ENCODE assay signal across 26 cellular contexts in genomic region chr3:171404376-171404982, GRCh38. TPM values are rescaled to one million over a fixed set of nuclear protein-coding genes. Genes with fewer than 3 reads are reported as not detected.
DNase-seq lines count a peak whose midpoint lies in the region; ATAC-seq and TF ChIP-seq lines count a peak whose summit lies in the region.
"Had no signal": no experiment of that assay in that cellular context is flagged by ENCODE, and none has a peak within 500 bp of the region (broad histone marks: within the 10 kb centered on the region; RNA-seq: fewer than 3 reads in every experiment).

No MANE protein-coding gene starts in this region.

- H3K9me3 ChIP-seq in body of pancreas = no peaks in the 10 kb centered on the region
- H3K9me3 ChIP-seq: BE2C, Caco-2, MG63 had no signal

- H3K36me3 ChIP-seq in body of pancreas (replicated peaks in 1 of 2; ENCODE audit: insufficient read depth in 1 of 2, low read depth in 2 of 2) = no peaks in the 10 kb centered on the region
- H3K36me3 ChIP-seq: BE2C, MG63 had no signal

- TF ChIP-seq CTCF in body of pancreas (IDR thresholded peaks at IDR 0.05) (peak in 2 of 7 experiments; percentile 5 to 7), retinal pigment epithelial cell (conservative IDR thresholded peaks at IDR 0.05; ENCODE audit: low read depth, low read length) (no peak)

- no peaks in the 10 kb centered on the region for H3K27me3 ChIP-seq in body of pancreas
- H3K27me3 ChIP-seq: BE2C, MG63 had no signal

- ATAC-seq in body of pancreas = peak; percentile 71
- peak; percentile 77 for ATAC-seq in left lobe of liver
- ATAC-seq in GM21447 (IDR thresholded peaks at IDR 0.05; ENCODE audit: unreplicated experiment) = no peak
- ATAC-seq in HG02763 (IDR thresholded peaks at IDR 0.05; ENCODE audit: unreplicated experiment) = no peak
- ATAC-seq: activated naive CD8-positive, alpha-beta T cell treated with anti-CD3 and anti-CD28 coated beads, Interleukin-2, amount 50 U/mL, for 24 hours; natural killer cell treated with Interleukin-12 subunit alpha and Interleukin-12 subunit beta and Interleukin-15 and Interleukin-18, amount 100 ng/mL, for 72 hours; stimulated activated naive CD8-positive, alpha-beta T cell treated with anti-CD3 and anti-CD28 coated beads, Interleukin-15, amount 100 ng/mL, for 72 hours had no signal

- intact Hi-C loops in body of pancreas (cut with DNase I) = no loop called here

- 7 to 22% methylated on average over 3 of the region's 3 CpGs for WGBS in body of pancreas, 2 donors

- no peak overlapping the region for H3K27ac ChIP-seq in body of pancreas
- H3K27ac ChIP-seq: GM23248 had no signal

- H3K4me3 ChIP-seq in body of pancreas (no peak overlapping the region), retinal pigment epithelial cell (ENCODE audit: low read length) (no peak overlapping the region)
- H3K4me3 ChIP-seq: GM23248, MG63, smooth muscle cell had no signal

- peak; percentile 10 for DNase-seq in NCI-H2171 treated with DMSO at 0.1 percent for 48 hours (lab: John Stamatoyannopoulos, UW)
- DNase-seq in NCI-H2171 (lab: John Stamatoyannopoulos, UW) = no peak
- DNase-seq in body of pancreas = peak; percentile 25 to 48 (median 36)
- DNase-seq in left lobe of liver (ENCODE audit: low spot score) = no peak
- DNase-seq in retinal pigment epithelial cell (ENCODE audit: low read depth) = peak; percentile 59
- no peak for DNase-seq in anterior cingulate cortex (lab: John Stamatoyannopoulos, UW)
- DNase-seq: activated CD4-positive, alpha-beta T cell treated with anti-CD3 and anti-CD28 coated beads, Interleukin-2, amount 50 U/mL, for 4 hours; activated effector memory CD4-positive, alpha-beta T cell treated with anti-CD3 and anti-CD28 coated beads, Interleukin-2, amount 50 U/mL, for 16 hours; activated naive CD8-positive, alpha-beta T cell treated with anti-CD3 and anti-CD28 coated beads, Interleukin-2, amount 50 U/mL, for 24 hours; BE2C; GM23248; hippocampal formation; IMR-90; mesendoderm; MG63; NCI-H1417 treated with DMSO at 0.1 percent for 48 hours; NCI-H748 treated with DMSO at 0.1 percent for 48 hours; SHP77 treated with DMSO at 0.1 percent for 48 hours; stimulated activated CD4-positive, alpha-beta T cell treated with anti-CD3 and anti-CD28 coated beads, Interleukin-4, amount 100 ng/mL, for 1 hour; stimulated activated naive CD8-positive, alpha-beta T cell treated with anti-CD3 and anti-CD28 coated beads, Interleukin-15, amount 100 ng/mL, for 72 hours; T-helper 1 cell had no signal

- peaks cover 16% of the 10 kb centered on the region for H3K4me1 ChIP-seq in body of pancreas

- TF ChIP-seq POLR2A in body of pancreas (IDR thresholded peaks at IDR 0.05) = no peak

RNA-seq across cellular contexts. Expression of gene TNIK, which starts 55.7 kb away (rescaled TPM):
- 1 to 10 TPM; 7.6 to 9.6 TPM for total RNA-seq in body of pancreas
- 4.0 TPM for total RNA-seq in left lobe of liver

Comparison
In these comparisons a context has a peak if more than half of its experiments do, and no peak if none do; other contexts are left out.
1. DNase-seq: peak in NCI-H2171 treated with DMSO at 0.1 percent for 48 hours (single experiment), body of pancreas (4 of 4) and retinal pigment epithelial cell (single experiment); none in NCI-H2171 (single experiment), left lobe of liver (single experiment) and anterior cingulate cortex (0 of 58).
2. ATAC-seq: peak in body of pancreas (single experiment) and left lobe of liver (single experiment); none in GM21447 (single experiment) and HG02763 (single experiment).